10 cellular contexts compared by ENCODE assay signal in genomic region chr22:16771569-16771968, GRCh38. TPM values are rescaled to one million over a fixed set of nuclear protein-coding genes. Genes with fewer than 3 reads are reported as not detected.
"Had no signal": no experiment of that assay in that cellular context is flagged by ENCODE, and none has a peak within 500 bp of the region (broad histone marks: within the 10 kb centered on the region; RNA-seq: fewer than 3 reads in every experiment).

No MANE protein-coding gene starts in this region.

RNA-seq across cellular contexts. Expression of gene XKR3, which starts 53.6 kb away (rescaled TPM):
- total RNA-seq: activated CD4-positive, alpha-beta memory T cell treated with anti-CD3 and anti-CD28 coated beads for 36 hours; activated CD4-positive, alpha-beta memory T cell treated with anti-CD3 and anti-CD28 coated beads, Interleukin-2, amount 10 ng/mL, durations not matched to agents 7 days and 5 days; activated CD4-positive, alpha-beta T cell treated with anti-CD3 and anti-CD28 coated beads for 36 hours; activated CD4-positive, alpha-beta T cell treated with anti-CD3 and anti-CD28 coated beads, Interleukin-2, amount 10 ng/mL, durations not matched to agents 24 days and 14 days; activated CD4-positive, alpha-beta T cell treated with anti-CD3 and anti-CD28 coated beads, Interleukin-2, amount 10 ng/mL, durations not matched to agents 7 days and 5 days; activated CD8-positive, alpha-beta memory T cell treated with anti-CD3 and anti-CD28 coated beads for 36 hours; activated CD8-positive, alpha-beta T cell treated with anti-CD3 and anti-CD28 coated beads for 36 hours; activated CD8-positive, alpha-beta T cell treated with anti-CD3 and anti-CD28 coated beads, Interleukin-2, amount 10 ng/mL, durations not matched to agents 7 days and 5 days; T-helper 1 cell treated with Interleukin-12 subunit alpha and Interleukin-12 subunit beta and Interleukin-4 antibody, amounts not matched to agents 30 ng/mL and 1 ng/mL, for 36 hours; WTC11 had no signal
